In the genomic region with DNA sequence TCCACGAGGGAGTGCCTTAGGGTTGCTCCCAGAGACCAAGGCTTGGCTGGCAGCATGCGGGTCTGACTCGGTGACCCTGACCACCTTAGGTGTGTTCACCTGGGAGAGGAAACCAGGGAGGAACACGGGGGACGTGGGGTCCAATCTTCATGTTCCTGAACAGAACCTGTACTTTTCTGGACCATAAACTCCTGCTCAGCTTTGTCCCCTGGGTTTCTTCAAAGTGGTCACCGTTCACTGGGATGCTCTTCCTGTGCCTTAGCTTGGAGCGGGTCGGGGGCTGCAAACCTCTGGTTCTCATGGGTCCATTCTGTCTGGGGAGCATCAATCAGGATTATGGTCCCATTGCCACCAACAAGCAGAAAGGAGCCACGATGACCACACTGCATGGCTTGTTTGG, we compare ENCODE assay signal across 22 cellular contexts.
"Had no signal": no experiment of that assay in that cellular context is flagged by ENCODE, and none has a peak within 500 bp of the region (broad histone marks: within the 10 kb centered on the region; RNA-seq: fewer than 3 reads in every experiment).

No MANE protein-coding gene starts in this region.

- FAIRE-seq: endometrium, keratinocyte had no signal

- H3K27ac ChIP-seq: coronary artery, dorsolateral prefrontal cortex, gastrocnemius medialis, neutrophil, spleen, tibial artery, upper lobe of right lung, vagina had no signal

- ATAC-seq: esophagus mucosa; gastrocnemius medialis; naive thymus-derived CD4-positive, alpha-beta T cell; sciatic nerve; stimulated activated memory B cell treated with anti-CD40 and anti-IgM and Interleukin-4, amounts not matched to agents 10 μg/mL and 1 μg/mL and 100 μg/mL, for 72 hours; upper lobe of right lung had no signal

- H3K27me3 ChIP-seq: gastrocnemius medialis, upper lobe of right lung, vagina had no signal

- H3K36me3 Mint-ChIP-seq: stimulated activated memory B cell treated with anti-CD40 and anti-IgM and Interleukin-4, amounts not matched to agents 10 μg/mL and 1 μg/mL and 100 μg/mL, for 72 hours had no signal

- H3K9me3 ChIP-seq: gastrocnemius medialis, neutrophil, spleen, tibial artery, upper lobe of right lung, vagina had no signal

- H3K4me1 Mint-ChIP-seq: stimulated activated memory B cell treated with anti-CD40 and anti-IgM and Interleukin-4, amounts not matched to agents 10 μg/mL and 1 μg/mL and 100 μg/mL, for 72 hours had no signal

- H3K4me3 Mint-ChIP-seq: naive thymus-derived CD4-positive, alpha-beta T cell; nephron progenitor cell; stimulated activated memory B cell treated with anti-CD40 and anti-IgM and Interleukin-4, amounts not matched to agents 10 μg/mL and 1 μg/mL and 100 μg/mL, for 72 hours; stimulated activated naive CD8-positive, alpha-beta T cell treated with anti-CD3 and anti-CD28 coated beads, Interleukin-15, Interleukin-2, amounts not matched to agents 100 ng/mL and 50 ng/mL, for 24 hours had no signal

- H3K27ac Mint-ChIP-seq: naive thymus-derived CD4-positive, alpha-beta T cell; nephron progenitor cell; stimulated activated memory B cell treated with anti-CD40 and anti-IgM and Interleukin-4, amounts not matched to agents 10 μg/mL and 1 μg/mL and 100 μg/mL, for 72 hours; stimulated activated naive CD8-positive, alpha-beta T cell treated with anti-CD3 and anti-CD28 coated beads, Interleukin-15, Interleukin-2, amounts not matched to agents 100 ng/mL and 50 ng/mL, for 24 hours had no signal

- H3K36me3 ChIP-seq: gastrocnemius medialis, neutrophil, spleen, tibial artery, upper lobe of right lung, vagina had no signal

- H3K9me3 Mint-ChIP-seq: immature natural killer cell; stimulated activated naive CD8-positive, alpha-beta T cell treated with anti-CD3 and anti-CD28 coated beads, Interleukin-15, Interleukin-2, amounts not matched to agents 100 ng/mL and 50 ng/mL, for 24 hours had no signal

- H3K4me1 ChIP-seq: tibial artery, vagina had no signal

- H3K4me3 ChIP-seq: coronary artery, dorsolateral prefrontal cortex, gastrocnemius medialis, spleen, tibial artery, upper lobe of right lung, vagina had no signal

- DNase-seq: dorsolateral prefrontal cortex; effector CD8-positive, alpha-beta T cell; gastrocnemius medialis; immature natural killer cell; naive thymus-derived CD4-positive, alpha-beta T cell; nephron progenitor cell; posterior cingulate gyrus; spleen; stimulated activated CD4-positive, alpha-beta T cell treated with anti-CD3 and anti-CD28 coated beads, Interleukin-15, amount 100 ng/mL, for 24 hours; stimulated activated CD4-positive, alpha-beta T cell treated with anti-CD3 and anti-CD28 coated beads, Interleukin-1b, Interleukin-23, amount 100 ng/mL, for 48 hours; stimulated activated CD4-positive, alpha-beta T cell treated with anti-CD3 and anti-CD28 coated beads, Interleukin-4, amount 100 ng/mL, for 24 hours; tibial artery; upper lobe of right lung had no signal
